25 cellular contexts compared by ENCODE assay signal in the genomic region with DNA sequence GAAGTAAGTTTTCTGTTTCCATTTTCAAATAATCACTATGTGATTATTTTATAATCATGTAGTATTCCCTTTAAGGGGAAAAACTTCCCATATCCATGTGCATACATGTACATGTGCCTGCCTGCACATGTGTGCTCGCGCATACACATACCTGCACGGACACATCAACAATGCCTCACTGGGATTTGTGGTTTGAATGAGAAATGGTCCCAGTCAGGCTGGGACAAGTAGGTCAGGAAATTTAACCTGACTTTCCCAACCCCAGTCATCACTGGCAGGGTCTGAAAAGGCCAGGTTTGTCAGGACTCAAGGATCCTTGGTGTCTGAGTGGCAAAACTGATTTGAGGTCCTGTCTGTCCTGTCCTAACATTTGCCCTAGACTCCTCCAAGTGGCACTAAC.
"Had no signal": no experiment of that assay in that cellular context is flagged by ENCODE, and none has a peak within 500 bp of the region (broad histone marks: within the 10 kb centered on the region; RNA-seq: fewer than 3 reads in every experiment).

No MANE protein-coding gene starts in this region.

- H3K27me3 ChIP-seq: uterus had no signal

- H3K36me3 ChIP-seq: spleen, thoracic aorta, uterus had no signal

- H3K4me1 ChIP-seq: spleen, uterus had no signal

- H3K9me3 Mint-ChIP-seq: activated B cell treated with CpG ODN at 0.5 μM for 24 hours; activated naive CD4-positive, alpha-beta T cell treated with anti-CD3 and anti-CD28 coated beads, Interleukin-2, amount 50 U/mL, for 24 hours; activated naive CD8-positive, alpha-beta T cell treated with anti-CD3 and anti-CD28 coated beads, Interleukin-2, amount 50 U/mL, for 24 hours; activated T-helper 2 cell treated with anti-CD3 and anti-CD28 coated beads, Interferon-gamma antibody, Interleukin-2, Interleukin-4, amounts not matched to agents 10 μg/mL and 5 μg/mL and 100 μg/mL, durations not matched to agents 14 hours and 24 hours and 36 hours; memory B cell; natural killer cell; T-helper 2 cell treated with Interferon-gamma antibody and Interleukin-4, amounts not matched to agents 5 μg/mL and 100 μg/mL, for 36 hours; type B pancreatic cell had no signal

- FAIRE-seq: colon, kidney had no signal

- H3K4me1 Mint-ChIP-seq: activated B cell treated with CpG ODN at 0.5 μM for 24 hours; activated CD4-positive, alpha-beta T cell treated with anti-CD3 and anti-CD28 coated beads for 36 hours; activated CD8-positive, alpha-beta memory T cell treated with anti-CD3 and anti-CD28 coated beads, Interleukin-2, amount 10 ng/mL, durations not matched to agents 7 days and 5 days; activated naive CD4-positive, alpha-beta T cell treated with anti-CD3 and anti-CD28 coated beads, Interleukin-2, amount 50 U/mL, for 24 hours; memory B cell; natural killer cell had no signal

- H3K27ac Mint-ChIP-seq: activated B cell treated with CpG ODN at 0.5 μM for 24 hours; activated CD4-positive, alpha-beta T cell treated with anti-CD3 and anti-CD28 coated beads for 36 hours; activated CD8-positive, alpha-beta memory T cell treated with anti-CD3 and anti-CD28 coated beads, Interleukin-2, amount 10 ng/mL, durations not matched to agents 7 days and 5 days; activated CD8-positive, alpha-beta T cell treated with anti-CD3 and anti-CD28 coated beads, Interleukin-2, amount 10 ng/mL, durations not matched to agents 7 days and 5 days; activated naive CD4-positive, alpha-beta T cell treated with anti-CD3 and anti-CD28 coated beads, Interleukin-2, amount 50 U/mL, for 24 hours; activated naive CD8-positive, alpha-beta T cell treated with anti-CD3 and anti-CD28 coated beads, Interleukin-2, amount 50 U/mL, for 24 hours; activated T-helper 2 cell treated with anti-CD3 and anti-CD28 coated beads, Interferon-gamma antibody, Interleukin-2, Interleukin-4, amounts not matched to agents 10 μg/mL and 5 μg/mL and 100 μg/mL, durations not matched to agents 14 hours and 24 hours and 36 hours; memory B cell; natural killer cell; T-helper 2 cell treated with Interferon-gamma antibody and Interleukin-4, amounts not matched to agents 5 μg/mL and 100 μg/mL, for 36 hours; type B pancreatic cell had no signal

- DNase-seq: activated B cell treated with CpG ODN at 0.5 μM for 24 hours; activated CD4-positive, alpha-beta T cell treated with anti-CD3 and anti-CD28 coated beads for 36 hours; activated CD8-positive, alpha-beta memory T cell treated with anti-CD3 and anti-CD28 coated beads, Interleukin-2, amount 10 ng/mL, durations not matched to agents 7 days and 5 days; activated CD8-positive, alpha-beta T cell treated with anti-CD3 and anti-CD28 coated beads, Interleukin-2, amount 10 ng/mL, durations not matched to agents 7 days and 5 days; activated naive CD8-positive, alpha-beta T cell treated with anti-CD3 and anti-CD28 coated beads, Interleukin-2, amount 50 U/mL, for 24 hours; activated T-cell treated with anti-CD3 and anti-CD28 coated beads, Interleukin-2, amount 50 U/mL, for 48 hours; dermis blood vessel endothelial cell; effector CD4-positive, alpha-beta T cell; erythroblast; head of caudate nucleus; hippocampal formation; kidney; midbrain; natural killer cell; right cardiac atrium; spleen; stimulated activated naive CD4-positive, alpha-beta T cell treated with Interleukin-2 at 50 U/mL for 16 hours; uterus had no signal

- H3K4me3 Mint-ChIP-seq: activated B cell treated with CpG ODN at 0.5 μM for 24 hours; activated CD4-positive, alpha-beta T cell treated with anti-CD3 and anti-CD28 coated beads for 36 hours; activated CD8-positive, alpha-beta memory T cell treated with anti-CD3 and anti-CD28 coated beads, Interleukin-2, amount 10 ng/mL, durations not matched to agents 7 days and 5 days; activated CD8-positive, alpha-beta T cell treated with anti-CD3 and anti-CD28 coated beads, Interleukin-2, amount 10 ng/mL, durations not matched to agents 7 days and 5 days; activated naive CD4-positive, alpha-beta T cell treated with anti-CD3 and anti-CD28 coated beads, Interleukin-2, amount 50 U/mL, for 24 hours; activated naive CD8-positive, alpha-beta T cell treated with anti-CD3 and anti-CD28 coated beads, Interleukin-2, amount 50 U/mL, for 24 hours; memory B cell; natural killer cell; T-helper 2 cell treated with Interferon-gamma antibody and Interleukin-4, amounts not matched to agents 5 μg/mL and 100 μg/mL, for 36 hours; type B pancreatic cell had no signal

- H3K36me3 Mint-ChIP-seq: activated CD8-positive, alpha-beta memory T cell treated with anti-CD3 and anti-CD28 coated beads, Interleukin-2, amount 10 ng/mL, durations not matched to agents 7 days and 5 days; activated naive CD4-positive, alpha-beta T cell treated with anti-CD3 and anti-CD28 coated beads, Interleukin-2, amount 50 U/mL, for 24 hours; memory B cell; natural killer cell; type B pancreatic cell had no signal

- H3K27ac ChIP-seq: spleen, thoracic aorta, uterus had no signal

- H3K9me3 ChIP-seq: spleen, thoracic aorta, uterus had no signal

- H3K4me3 ChIP-seq: spleen, thoracic aorta, uterus had no signal

- ATAC-seq: activated CD4-positive, alpha-beta T cell treated with anti-CD3 and anti-CD28 coated beads for 36 hours; activated CD8-positive, alpha-beta memory T cell treated with anti-CD3 and anti-CD28 coated beads, Interleukin-2, amount 10 ng/mL, durations not matched to agents 7 days and 5 days; activated CD8-positive, alpha-beta T cell treated with anti-CD3 and anti-CD28 coated beads, Interleukin-2, amount 10 ng/mL, durations not matched to agents 7 days and 5 days; activated naive CD8-positive, alpha-beta T cell treated with anti-CD3 and anti-CD28 coated beads, Interleukin-2, amount 50 U/mL, for 24 hours; natural killer cell; right cardiac atrium had no signal
